In genomic region chr22:21832291-21833290, GRCh38 we compare ENCODE assay signal across 1 cellular context.
TF ChIP-seq lines count a peak whose summit lies in the region.

No MANE protein-coding gene starts in this region.

TF ChIP-seq in HEK293, 187 proteins besides CTCF, POLR2A, EP300 and RAD21 (continued from another document):
- TF ChIP-seq ZSCAN4 (tag by site-specific recombination; IDR thresholded peaks at IDR 0.05): no peak
- TF ChIP-seq IKZF3 (tag by site-specific recombination; IDR thresholded peaks at IDR 0.05): peak; percentile 30; the same call in 1 of the 2 replicates
- no peak for TF ChIP-seq GLIS2 (tag by site-specific recombination; IDR thresholded peaks at IDR 0.05)
- TF ChIP-seq OSR2 (tag by site-specific recombination; IDR thresholded peaks at IDR 0.05): 0 out of 2 replicates have a peak, but pooled peaks have one; percentile 12
- TF ChIP-seq ZFHX2 (tag by site-specific recombination; conservative IDR thresholded peaks at IDR 0.05): peak; percentile 73
- peak; percentile 34; the same call in 1 of the 2 replicates for TF ChIP-seq PRDM10 (tag by site-specific recombination; IDR thresholded peaks at IDR 0.05)
- peak; percentile 41; the same call in 1 of the 2 replicates for TF ChIP-seq GLIS1 (tag by site-specific recombination; IDR thresholded peaks at IDR 0.05)
- no peak for TF ChIP-seq ZNF514 (tag by site-specific recombination; IDR thresholded peaks at IDR 0.05)
- 0 out of 2 replicates have a peak, but pooled peaks have one; percentile 15 for TF ChIP-seq ZEB2 (tag by site-specific recombination; IDR thresholded peaks at IDR 0.05)
- TF ChIP-seq ZBTB44 (tag by site-specific recombination; IDR thresholded peaks at IDR 0.05): peak; percentile 10; the same call in 1 of the 2 replicates
- TF ChIP-seq PATZ1 (tag by site-specific recombination; IDR thresholded peaks at IDR 0.05): peak; percentile 31; the same call in 1 of the 2 replicates
- TF ChIP-seq SCRT2 (tag by site-specific recombination; IDR thresholded peaks at IDR 0.05): peak; percentile 32; the same call in 1 of the 2 replicates
- no peak for TF ChIP-seq KLF10 (tag by site-specific recombination; IDR thresholded peaks at IDR 0.05)
- no peak for TF ChIP-seq ZNF449 (tag by site-specific recombination; IDR thresholded peaks at IDR 0.05)
- TF ChIP-seq RBAK (tag by site-specific recombination; IDR thresholded peaks at IDR 0.05): no peak
- no peak for TF ChIP-seq ZNF354C (tag by site-specific recombination; IDR thresholded peaks at IDR 0.05; ENCODE audit: borderline replicate concordance, low read depth)
- no peak for TF ChIP-seq FEZF1 (tag by site-specific recombination; IDR thresholded peaks at IDR 0.05)
- TF ChIP-seq MEIS1 (CRISPR knock-in tag; IDR thresholded peaks at IDR 0.05; ENCODE audit: borderline replicate concordance): no peak
- no peak for TF ChIP-seq ZSCAN30 (tag by site-specific recombination; IDR thresholded peaks at IDR 0.05)
- peak; percentile 68 for TF ChIP-seq EGR2 (tag by site-specific recombination; IDR thresholded peaks at IDR 0.05; ENCODE audit: low read depth)
- TF ChIP-seq ZNF350 (tag by site-specific recombination; IDR thresholded peaks at IDR 0.05): no peak
- TF ChIP-seq SCRT1 (tag by site-specific recombination; IDR thresholded peaks at IDR 0.05; ENCODE audit: borderline replicate concordance): peak; percentile 61; the same call in 1 of the 2 replicates
- 0 out of 2 replicates have a peak, but pooled peaks have one; percentile 52 for TF ChIP-seq ZNF76 (tag by site-specific recombination; IDR thresholded peaks at IDR 0.05; ENCODE audit: borderline replicate concordance, low read depth)
- peak; percentile 82 for TF ChIP-seq ZNF600 (tag by site-specific recombination; IDR thresholded peaks at IDR 0.05)
- no peak for TF ChIP-seq SP2 (tag by site-specific recombination; IDR thresholded peaks at IDR 0.05)
- TF ChIP-seq ZNF423 (tag by site-specific recombination; IDR thresholded peaks at IDR 0.05): no peak
- peak; percentile 23; the same call in 1 of the 2 replicates for TF ChIP-seq ZBTB48 (tag by site-specific recombination; IDR thresholded peaks at IDR 0.05)
- TF ChIP-seq ZXDB (tag by site-specific recombination; IDR thresholded peaks at IDR 0.05): 0 out of 2 replicates have a peak, but pooled peaks have one; percentile 18
- 0 out of 2 replicates have a peak, but pooled peaks have one; percentile 9 for TF ChIP-seq ZNF629 (tag by site-specific recombination; IDR thresholded peaks at IDR 0.05)
- no peak for TF ChIP-seq ZNF148 (tag by site-specific recombination; IDR thresholded peaks at IDR 0.05; ENCODE audit: borderline replicate concordance)
